Comparison of ENCODE assay signal across 10 cellular contexts in the genomic region with DNA sequence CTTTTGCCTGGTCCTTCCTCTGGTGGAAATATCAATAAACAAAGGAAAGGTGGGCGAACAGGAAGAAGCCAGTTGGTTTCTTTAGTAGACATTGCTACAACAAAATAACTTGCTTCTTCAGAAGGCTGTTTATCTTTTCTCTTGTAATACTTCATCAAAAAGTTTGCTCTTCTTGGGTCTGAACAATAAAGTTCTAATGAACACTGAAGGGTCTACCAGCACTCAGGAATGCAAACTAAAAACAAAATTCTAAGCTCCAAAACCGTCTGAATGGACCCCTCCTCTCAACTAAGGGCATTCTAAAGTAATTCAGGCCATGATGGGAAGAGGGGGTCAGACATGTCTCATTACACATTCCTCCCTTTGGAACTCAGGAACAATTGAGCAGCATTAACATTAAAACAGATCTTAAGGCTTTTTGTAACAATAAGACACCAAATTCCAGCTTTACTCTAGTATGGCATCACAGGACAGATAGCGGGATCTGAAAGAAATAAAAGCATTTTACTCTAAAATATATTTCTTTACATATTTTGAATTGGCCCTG. TPM values are rescaled to one million over a fixed set of nuclear protein-coding genes. Genes with fewer than 3 reads are reported as not detected.
DNase-seq lines count a peak whose midpoint lies in the region; ATAC-seq, FAIRE-seq and TF ChIP-seq lines count a peak whose summit lies in the region.
"Had no signal": no experiment of that assay in that cellular context is flagged by ENCODE, and none has a peak within 500 bp of the region (broad histone marks: within the 10 kb centered on the region; RNA-seq: fewer than 3 reads in every experiment).

No MANE protein-coding gene starts in this region.

- H2BK12ac ChIP-seq in H1 (ENCODE audit: low read depth, low read length), result no peak overlapping the region

- peaks cover 17% of the 10 kb centered on the region for H3K36me3 Mint-ChIP-seq in osteocyte (ENCODE audit: unreplicated experiment)

- POLR2A ChIA-PET in H1 (lab: Charles Lee; ENCODE audit: partially characterized antibody), result interaction anchor here (0.6 to 1.4 kb wide), 5 partner anchors 11 to 24 kb away, joined by 3 to 4 read pairs (median 3); no protein-coding TSS in a partner anchor

- H3K4me3 Mint-ChIP-seq in osteocyte (ENCODE audit: unreplicated experiment), result peak overlapping the region; percentile 23

- no peak overlapping the region for H2BK15ac ChIP-seq in H1 (ENCODE audit: low read length)

- no peak for ATAC-seq in HG03159 (IDR thresholded peaks at IDR 0.05; ENCODE audit: unreplicated experiment)
- ATAC-seq: left lobe of liver, right cardiac atrium had no signal

- H2AK5ac ChIP-seq in H1 (ENCODE audit: low read depth, low read length), result no peak overlapping the region

- no peak overlapping the region for H3K9ac ChIP-seq in H1 (replicated peaks in 1 of 4; ENCODE audit: extremely low read depth in 1 of 4, low read depth in 3 of 4, low read length in 3 of 4)

- CTCF ChIA-PET in H1 (lab: Charles Lee; ENCODE audit: partially characterized antibody), result no interaction called here

- peaks cover 13 to 68% of the 10 kb centered on the region in 2 experiments for H3K79me2 ChIP-seq in H1 (ENCODE audit: control insufficient read depth in 1 of 2, insufficient read depth in 2 of 2, low read length in 2 of 2)

- peak overlapping the region; percentile 76 to 92 for H3K4me2 ChIP-seq in H1 (ENCODE audit: insufficient read depth in 1 of 2, low read depth in 2 of 2, low read length in 2 of 2)

- H3K4me3 ChIP-seq in GM08714 (ENCODE audit: low read length) (peak overlapping the region; percentile 96; the same call in 1 of the 2 replicates), NB4 (ENCODE audit: low read depth, low read length) (peak overlapping the region; percentile 93), H1 (ENCODE audit: extremely low read depth in 1 of 4, insufficient read depth in 2 of 4, low read depth in 3 of 4, low read length in 4 of 4) (peak overlapping the region in 2 of 4 experiments; percentile 81 to 86; a peak in 4 of 8 replicates)

- no peak overlapping the region for H4K91ac ChIP-seq in H1 (replicated peaks; ENCODE audit: insufficient read length, low read length)

- no peak overlapping the region for H2BK120ac ChIP-seq in H1 (replicated peaks; ENCODE audit: low read depth, low read length)

- no peak for FAIRE-seq in H1 (lab: Jason Lieb, UNC)

- no peak overlapping the region for H4K8ac ChIP-seq in H1 (ENCODE audit: extremely low read depth, insufficient read depth, low read length)

- no peak overlapping the region for H2AFZ ChIP-seq in H1 (ENCODE audit: low read length)

- no peak overlapping the region for H3K18ac ChIP-seq in H1 (ENCODE audit: extremely low read depth, low read length)

- DNase-seq in NB4 (ENCODE audit: low read depth), result no peak
- no peak for DNase-seq in H1 (ENCODE audit: low read depth in 1 of 2, low spot score in 2 of 2)
- DNase-seq in osteocyte (ENCODE audit: extremely low spot score, unreplicated experiment), result no peak
- DNase-seq in cerebellar nuclear complex (lab: John Stamatoyannopoulos, UW), result no peak
- no peak for DNase-seq in NCI-H1694 (lab: John Stamatoyannopoulos, UW)
- DNase-seq: right cardiac atrium, SHP77 had no signal

- no peaks in the 10 kb centered on the region for H3K27me3 Mint-ChIP-seq in osteocyte (ENCODE audit: unreplicated experiment)

- no peak overlapping the region for H3K4ac ChIP-seq in H1 (replicated peaks; ENCODE audit: insufficient read length, low read depth, low read length)

- no peak overlapping the region for H3K23ac ChIP-seq in H1 (ENCODE audit: insufficient read length)

- H3K23me2 ChIP-seq in H1 (ENCODE audit: low read depth, low read length), result no peaks in the 10 kb centered on the region; the same call in 1 of the 2 replicates

- TF ChIP-seq CTCF in NB4 (IDR thresholded peaks at IDR 0.05; ENCODE audit: low read depth, low read length) (no peak), H1 (IDR thresholded peaks at IDR 0.05; ENCODE audit: control extremely low read depth in 1 of 3, insufficient read depth in 1 of 3, low read depth in 1 of 3, low read length in 3 of 3) (no peak), osteocyte (IDR thresholded peaks at IDR 0.05) (no peak)

- H2BK20ac ChIP-seq in H1 (ENCODE audit: low read length), result no peak overlapping the region

- H3K27ac Mint-ChIP-seq in osteocyte (ENCODE audit: unreplicated experiment), result peak overlapping the region; percentile 34

- no peak overlapping the region for H4K5ac ChIP-seq in H1 (ENCODE audit: insufficient read length, low read depth, low read length)

- no peak overlapping the region for H3K14ac ChIP-seq in H1 (ENCODE audit: insufficient read length)

- peaks cover 42% of the 10 kb centered on the region for H3K4me1 Mint-ChIP-seq in osteocyte (ENCODE audit: unreplicated experiment)

- peaks cover 12 to 15% of the 10 kb centered on the region in 2 experiments for H4K20me1 ChIP-seq in H1 (replicated peaks in 1 of 2; ENCODE audit: control insufficient read depth in 1 of 2, insufficient read depth in 2 of 2, low read length in 2 of 2)

- TF ChIP-seq EP300 in H1 (IDR thresholded peaks at IDR 0.05; ENCODE audit: borderline replicate concordance in 1 of 2, low read depth in 2 of 2, low read length in 2 of 2), result no peak

- no peak overlapping the region for H3K56ac ChIP-seq in H1 (replicated peaks; ENCODE audit: insufficient read length, low read depth, low read length)

- H3K27ac ChIP-seq in H1 (ENCODE audit: low read depth, low read length), result no peak overlapping the region

- H3K36me3 ChIP-seq in H1 (ENCODE audit: control insufficient read depth in 2 of 4, insufficient read depth in 4 of 4, low read length in 3 of 4), result peaks cover 0 to 8% (median 3%) of the 10 kb centered on the region in 4 experiments; a peak in 2 of 8 replicates

- 24% methylated on average over 3 of the region's 3 CpGs; no CpG with 5 or more reads in 1 of the 2 experiments for WGBS in H1 (ENCODE audit: extremely low coverage in 1 of 2, insufficient coverage in 1 of 2, insufficient read length in 1 of 2, insufficient replicate concordance in 2 of 2, low coverage in 1 of 2, low lambda C conversion rate in 2 of 2, missing lambda C conversion rate in 1 of 2), 2 experiments

- H3K27me3 ChIP-seq in H1 (replicated peaks in 1 of 4; ENCODE audit: control insufficient read depth in 3 of 4, extremely low read depth in 1 of 4, insufficient read depth in 3 of 4, low read length in 3 of 4), result no peaks in the 10 kb centered on the region

- TF ChIP-seq POLR2A in NB4 (IDR thresholded peaks at IDR 0.05; ENCODE audit: extremely low read depth, insufficient read length), result no peak
- TF ChIP-seq POLR2A in H1 (IDR thresholded peaks at IDR 0.05; ENCODE audit: control extremely low read depth in 1 of 2, low read depth in 2 of 2, low read length in 2 of 2), result no peak

- H3K9me3 Mint-ChIP-seq in osteocyte (ENCODE audit: unreplicated experiment), result no peaks in the 10 kb centered on the region

- TF ChIP-seq RAD21 in H1 (IDR thresholded peaks at IDR 0.05 in 1 of 2, conservative IDR thresholded peaks at IDR 0.05 in 1 of 2; ENCODE audit: low read depth in 2 of 2, low read length in 2 of 2), result no peak

- H2BK5ac ChIP-seq in H1 (ENCODE audit: low read depth, low read length), result no peak overlapping the region; the same call in 1 of the 2 replicates

- peaks cover 3% of the 10 kb centered on the region; the same call in 1 of the 2 replicates for H3K79me1 ChIP-seq in H1 (ENCODE audit: low read depth, low read length)

- H3K9me3 ChIP-seq in H1 (ENCODE audit: insufficient read depth in 2 of 2, low read depth in 1 of 2, low read length in 1 of 2), result no peaks in the 10 kb centered on the region

- H3K4me1 ChIP-seq in H1 (replicated peaks in 1 of 4; ENCODE audit: control insufficient read depth in 3 of 4, insufficient read depth in 4 of 4, low read length in 3 of 4), result peaks cover 0 to 18% (median 9%) of the 10 kb centered on the region in 4 experiments; a peak in 4 of 7 replicates

TF ChIP-seq in H1, 55 proteins besides CTCF, POLR2A, EP300 and RAD21:
- TF ChIP-seq TEAD4 (IDR thresholded peaks at IDR 0.05; ENCODE audit: low read depth, low read length) (peak; percentile 16; the same call in 1 of the 2 replicates), CBX5 (IDR thresholded peaks at IDR 0.05; ENCODE audit: low read depth, low read length) (no peak)

RNA-seq across cellular contexts. Expression of a gene that starts 2.3 kb away (rescaled TPM):
- 315 and 320 TPM in 2 replicates for total RNA-seq in H1 (2021; fragmentation: NEBNext Ultra II Directional; extraction: Animal tissue kit (Norgen Biotek cat#: 25700))
- polyA plus RNA-seq in H1 (2011; rRNA removed), result 40.4 and 55.7 TPM in 2 replicates
- polyA plus RNA-seq in H1 (2011; cell fraction: cytosol; rRNA removed), result 203 TPM
- 20.1 TPM for polyA plus RNA-seq in H1 (2011; cell fraction: nucleus; rRNA removed)
- 172 to 409 TPM (median 203 TPM) in 4 replicates for polyA plus RNA-seq in H1 (2012, experiment 1 of 2)
- polyA plus RNA-seq in H1 (2012, experiment 2 of 2), result 175 TPM
- polyA plus RNA-seq in H1 (2013, experiment 1 of 2), result 799 TPM
- polyA plus RNA-seq in H1 (2013, experiment 2 of 2), result 801 TPM
- polyA minus RNA-seq in H1 (2011; rRNA and poly(A)+ RNA removed), result 3.9 and 5.0 TPM in 2 replicates
- 46.1 TPM for polyA minus RNA-seq in H1 (2011; cell fraction: cytosol; rRNA and poly(A)+ RNA removed)
- 9.2 TPM for polyA minus RNA-seq in H1 (2011; cell fraction: nucleus; rRNA and poly(A)+ RNA removed)
- total RNA-seq in osteocyte, result 164 and 168 TPM in 2 replicates
